In genomic region chr19:422213-422916, GRCh38 we compare ENCODE assay signal across 24 cellular contexts. TPM values are rescaled to one million over a fixed set of nuclear protein-coding genes. Genes with fewer than 3 reads are reported as not detected.
"Had no signal": no experiment of that assay in that cellular context is flagged by ENCODE, and none has a peak within 500 bp of the region (broad histone marks: within the 10 kb centered on the region; RNA-seq: fewer than 3 reads in every experiment).

No MANE protein-coding gene starts in this region.

- DNase-seq: colonic mucosa; effector CD8-positive, alpha-beta T cell; foreskin keratinocyte; heart right ventricle; hippocampal formation; mesenchymal stem cell; mucosa of descending colon; naive B cell; nephron progenitor cell; sigmoid colon; stimulated activated CD4-positive, alpha-beta T cell treated with anti-CD3 and anti-CD28 coated beads, Interleukin-2, amount 100 ng/mL, for 24 hours; stimulated activated CD4-positive, alpha-beta T cell treated with anti-CD3 and anti-CD28 coated beads, Interleukin-4, amount 100 ng/mL, for 24 hours; stimulated activated naive CD4-positive, alpha-beta T cell treated with Interleukin-2 at 50 U/mL for 16 hours; stomach; thyroid gland; trophoblast cell had no signal

- H3K27ac Mint-ChIP-seq: dendritic cell treated with granulocyte-macrophage colony-stimulating factor and Interleukin-4, amounts not matched to agents 40 ng/mL and 50 ng/mL, for 4 days; endodermal cell; mesothelial cell of epicardium; naive B cell; nephron progenitor cell; stimulated activated effector memory CD8-positive, alpha-beta T cell treated with anti-CD3 and anti-CD28 coated beads, Interleukin-12 subunit alpha, Interleukin-12 subunit beta, amount 100 ng/mL, for 72 hours had no signal

- H3K9me3 Mint-ChIP-seq: endodermal cell; mesothelial cell of epicardium; naive B cell; stimulated activated effector memory CD8-positive, alpha-beta T cell treated with anti-CD3 and anti-CD28 coated beads, Interleukin-12 subunit alpha, Interleukin-12 subunit beta, amount 100 ng/mL, for 72 hours had no signal

- ATAC-seq: foreskin keratinocyte; gastroesophageal sphincter; heart right ventricle; mucosa of descending colon; right cardiac atrium; stimulated activated effector memory CD8-positive, alpha-beta T cell treated with anti-CD3 and anti-CD28 coated beads, Interleukin-12 subunit alpha, Interleukin-12 subunit beta, amount 100 ng/mL, for 72 hours had no signal

- H3K4me3 Mint-ChIP-seq: dendritic cell treated with granulocyte-macrophage colony-stimulating factor and Interleukin-4, amounts not matched to agents 40 ng/mL and 50 ng/mL, for 4 days; endodermal cell; mesothelial cell of epicardium; naive B cell; nephron progenitor cell; stimulated activated effector memory CD8-positive, alpha-beta T cell treated with anti-CD3 and anti-CD28 coated beads, Interleukin-12 subunit alpha, Interleukin-12 subunit beta, amount 100 ng/mL, for 72 hours had no signal

- H3K4me1 Mint-ChIP-seq: naive B cell; nephron progenitor cell; stimulated activated effector memory CD8-positive, alpha-beta T cell treated with anti-CD3 and anti-CD28 coated beads, Interleukin-12 subunit alpha, Interleukin-12 subunit beta, amount 100 ng/mL, for 72 hours had no signal

- H3K36me3 Mint-ChIP-seq: naive B cell; stimulated activated effector memory CD8-positive, alpha-beta T cell treated with anti-CD3 and anti-CD28 coated beads, Interleukin-12 subunit alpha, Interleukin-12 subunit beta, amount 100 ng/mL, for 72 hours had no signal

RNA-seq across cellular contexts. Expression of gene C2CD4C, which starts 13.4 kb away (rescaled TPM):
- total RNA-seq: kidney epithelial cell had no signal
- polyA plus RNA-seq: fibroblast of lung had no signal
